In genomic region chrX:15673970-15674369, GRCh38 we compare ENCODE assay signal across 10 cellular contexts. TPM values are rescaled to one million over a fixed set of nuclear protein-coding genes. Genes with fewer than 3 reads are reported as not detected.
DNase-seq lines count a peak whose midpoint lies in the region; ATAC-seq, FAIRE-seq and TF ChIP-seq lines count a peak whose summit lies in the region.
"Had no signal": no experiment of that assay in that cellular context is flagged by ENCODE, and none has a peak within 500 bp of the region (broad histone marks: within the 10 kb centered on the region; RNA-seq: fewer than 3 reads in every experiment).

No MANE protein-coding gene starts in this region.

- H3K27me3 Mint-ChIP-seq in activated T-cell treated with anti-CD3 and anti-CD28 coated beads, Interleukin-2, amount 50 U/mL, for 72 hours (ENCODE audit: low read depth) = peaks cover 13% of the 10 kb centered on the region

- no peak overlapping the region for H3K27ac Mint-ChIP-seq in activated T-cell treated with anti-CD3 and anti-CD28 coated beads, Interleukin-2, amount 50 U/mL, for 72 hours
- H3K27ac Mint-ChIP-seq: HFFc6 had no signal

- DNase-seq in GM12865 (ENCODE audit: low read depth) (no peak), small intestine (peak; percentile 0), C1 segment of cervical spinal cord (lab: John Stamatoyannopoulos, UW) (no peak), occipital lobe (lab: John Stamatoyannopoulos, UW) (no peak)
- DNase-seq in activated T-cell treated with anti-CD3 and anti-CD28 coated beads, Interleukin-2, amount 50 U/mL, for 72 hours = no peak

- H3K27ac ChIP-seq in small intestine (ENCODE audit: low read depth in 1 of 2, low read length in 1 of 2) = peak overlapping the region; percentile 97

- no peaks in the 10 kb centered on the region for H3K36me3 ChIP-seq in small intestine (ENCODE audit: control insufficient read depth in 2 of 2, insufficient read depth in 2 of 2, low read length in 2 of 2)

- no peaks in the 10 kb centered on the region for H3K9me3 Mint-ChIP-seq in activated T-cell treated with anti-CD3 and anti-CD28 coated beads, Interleukin-2, amount 50 U/mL, for 72 hours
- H3K9me3 Mint-ChIP-seq: HFFc6 had no signal

- H3K4me1 ChIP-seq in small intestine (ENCODE audit: control insufficient read depth in 2 of 2, insufficient read depth in 1 of 2, low read depth in 1 of 2, low read length in 1 of 2) = no peaks in the 10 kb centered on the region

- no peaks in the 10 kb centered on the region for H3K27me3 ChIP-seq in small intestine (ENCODE audit: control insufficient read depth in 2 of 2, insufficient read depth in 2 of 2, low read length in 2 of 2)

- peaks cover 1 to 2% of the 10 kb centered on the region in 2 donors for H3K36me3 Mint-ChIP-seq in activated T-cell treated with anti-CD3 and anti-CD28 coated beads, Interleukin-2, amount 50 U/mL, for 72 hours (ENCODE audit: insufficient read depth in 2 of 2)

- no peak for TF ChIP-seq CTCF in GM12865 (IDR thresholded peaks at IDR 0.05; ENCODE audit: insufficient read depth, low read depth, low read length, missing control alignments)
- TF ChIP-seq CTCF in WI38 (IDR thresholded peaks at IDR 0.05; ENCODE audit: low read depth, low read length) = no peak

- no peaks in the 10 kb centered on the region for H3K9me3 ChIP-seq in small intestine (ENCODE audit: control insufficient read depth, low read depth)

- H3K4me3 ChIP-seq in GM12865 (ENCODE audit: low read depth, low read length) = peak overlapping the region; percentile 81
- H3K4me3 ChIP-seq in WI38 (ENCODE audit: low read depth, low read length) = peak overlapping the region; percentile 66
- peak overlapping the region; percentile 92 for H3K4me3 ChIP-seq in iPS-11a (ENCODE audit: low read depth, low read length)
- H3K4me3 ChIP-seq in small intestine (ENCODE audit: low read depth in 1 of 2, low read length in 2 of 2) = peak overlapping the region in 1 of 2 donors; percentile 69

- ATAC-seq in activated T-cell treated with anti-CD3 and anti-CD28 coated beads, Interleukin-2, amount 50 U/mL, for 72 hours (replicated peaks in 1 of 2) = no peak
- ATAC-seq in GM19023 (IDR thresholded peaks at IDR 0.05; ENCODE audit: unreplicated experiment) = no peak

- H3K4me1 Mint-ChIP-seq in activated T-cell treated with anti-CD3 and anti-CD28 coated beads, Interleukin-2, amount 50 U/mL, for 72 hours (ENCODE audit: low read depth) = peaks cover 23% of the 10 kb centered on the region

- H3K4me3 Mint-ChIP-seq in activated T-cell treated with anti-CD3 and anti-CD28 coated beads, Interleukin-2, amount 50 U/mL, for 72 hours = no peak overlapping the region
- H3K4me3 Mint-ChIP-seq: HFFc6 had no signal

- FAIRE-seq in small intestine (lab: Jason Lieb, UNC) = no peak

- 45 to 64% (median 62%) methylated on average over 3 of the region's 3 CpGs for WGBS in small intestine, 3 donors

RNA-seq across cellular contexts. Expression of gene CLTRN, which starts 9.4 kb away (rescaled TPM):
- polyA plus RNA-seq in small intestine = under 1 TPM in 2 of 3 donors, not detected in 1; 0.52 to 0.81 TPM
- 1 to 10 TPM; 1.6 to 2.3 TPM for total RNA-seq in activated T-cell treated with anti-CD3 and anti-CD28 coated beads, Interleukin-2, amount 50 U/mL, for 72 hours
- total RNA-seq in occipital lobe = 0.16 TPM
- total RNA-seq: T-helper 1 cell treated with Interleukin-12 subunit alpha and Interleukin-12 subunit beta and Interleukin-4 antibody, amounts not matched to agents 30 ng/mL and 1 ng/mL, for 36 hours had no signal
